1 cellular context compared by ENCODE assay signal in genomic region chrX:34764842-34765241, GRCh38.
TF ChIP-seq lines count a peak whose summit lies in the region.

No MANE protein-coding gene starts in this region.

TF ChIP-seq in WTC11, 78 proteins besides CTCF, POLR2A, EP300 and RAD21 (continued from another document):
- TF ChIP-seq, protein P1, sequence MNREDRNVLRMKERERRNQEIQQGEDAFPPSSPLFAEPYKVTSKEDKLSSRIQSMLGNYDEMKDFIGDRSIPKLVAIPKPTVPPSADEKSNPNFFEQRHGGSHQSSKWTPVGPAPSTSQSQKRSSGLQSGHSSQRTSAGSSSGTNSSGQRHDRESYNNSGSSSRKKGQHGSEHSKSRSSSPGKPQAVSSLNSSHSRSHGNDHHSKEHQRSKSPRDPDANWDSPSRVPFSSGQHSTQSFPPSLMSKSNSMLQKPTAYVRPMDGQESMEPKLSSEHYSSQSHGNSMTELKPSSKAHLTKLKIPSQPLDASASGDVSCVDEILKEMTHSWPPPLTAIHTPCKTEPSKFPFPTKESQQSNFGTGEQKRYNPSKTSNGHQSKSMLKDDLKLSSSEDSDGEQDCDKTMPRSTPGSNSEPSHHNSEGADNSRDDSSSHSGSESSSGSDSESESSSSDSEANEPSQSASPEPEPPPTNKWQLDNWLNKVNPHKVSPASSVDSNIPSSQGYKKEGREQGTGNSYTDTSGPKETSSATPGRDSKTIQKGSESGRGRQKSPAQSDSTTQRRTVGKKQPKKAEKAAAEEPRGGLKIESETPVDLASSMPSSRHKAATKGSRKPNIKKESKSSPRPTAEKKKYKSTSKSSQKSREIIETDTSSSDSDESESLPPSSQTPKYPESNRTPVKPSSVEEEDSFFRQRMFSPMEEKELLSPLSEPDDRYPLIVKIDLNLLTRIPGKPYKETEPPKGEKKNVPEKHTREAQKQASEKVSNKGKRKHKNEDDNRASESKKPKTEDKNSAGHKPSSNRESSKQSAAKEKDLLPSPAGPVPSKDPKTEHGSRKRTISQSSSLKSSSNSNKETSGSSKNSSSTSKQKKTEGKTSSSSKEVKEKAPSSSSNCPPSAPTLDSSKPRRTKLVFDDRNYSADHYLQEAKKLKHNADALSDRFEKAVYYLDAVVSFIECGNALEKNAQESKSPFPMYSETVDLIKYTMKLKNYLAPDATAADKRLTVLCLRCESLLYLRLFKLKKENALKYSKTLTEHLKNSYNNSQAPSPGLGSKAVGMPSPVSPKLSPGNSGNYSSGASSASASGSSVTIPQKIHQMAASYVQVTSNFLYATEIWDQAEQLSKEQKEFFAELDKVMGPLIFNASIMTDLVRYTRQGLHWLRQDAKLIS (CRISPR knock-in tag; IDR thresholded peaks at IDR 0.05; ENCODE audit: borderline replicate concordance), result no peak
- no peak for TF ChIP-seq ATF1 (CRISPR knock-in tag; IDR thresholded peaks at IDR 0.05)
- no peak for TF ChIP-seq ZNF232 (CRISPR knock-in tag; IDR thresholded peaks at IDR 0.05)
